2 cellular contexts compared by ENCODE assay signal in genomic region chr10:11145498-11145855, GRCh38.
TF ChIP-seq lines count a peak whose summit lies in the region.

No MANE protein-coding gene starts in this region.

TF ChIP-seq in K562, 482 proteins besides CTCF, POLR2A, EP300 and RAD21 (continued from another document and continues in another):
- TF ChIP-seq CEBPG (CRISPR knock-in tag; IDR thresholded peaks at IDR 0.05) (no peak), CEBPG (tag; conservative IDR thresholded peaks at IDR 0.05 in 1 of 2, IDR thresholded peaks at IDR 0.05 in 1 of 2) (no peak), CREB3 (tag; conservative IDR thresholded peaks at IDR 0.05; ENCODE audit: low read depth) (no peak), THAP12 (CRISPR knock-in tag; IDR thresholded peaks at IDR 0.05) (no peak), ETV1 (tag; conservative IDR thresholded peaks at IDR 0.05; ENCODE audit: low read depth) (peak; percentile 60), NR0B1 (IDR thresholded peaks at IDR 0.05; ENCODE audit: partially characterized antibody) (no peak), TOE1 (IDR thresholded peaks at IDR 0.05; ENCODE audit: borderline replicate concordance) (no peak), TOE1 (CRISPR knock-in tag; IDR thresholded peaks at IDR 0.05; ENCODE audit: borderline replicate concordance, low read depth) (no peak), DMBX1 (CRISPR knock-in tag; IDR thresholded peaks at IDR 0.05; ENCODE audit: borderline replicate concordance) (no peak), ZNF232 (CRISPR knock-in tag; IDR thresholded peaks at IDR 0.05) (no peak), ZFX (CRISPR knock-in tag; IDR thresholded peaks at IDR 0.05) (peak; percentile 33; the same call in 1 of the 2 replicates), L3MBTL2 (IDR thresholded peaks at IDR 0.05) (peak; percentile 22; the same call in 1 of the 2 replicates), PKNOX1 (IDR thresholded peaks at IDR 0.05) (no peak), ESRRA (IDR thresholded peaks at IDR 0.05; ENCODE audit: borderline replicate concordance, low read depth) (no peak), RREB1 (CRISPR knock-in tag; IDR thresholded peaks at IDR 0.05) (0 out of 2 replicates have a peak, but pooled peaks have one; percentile 26), RBM22 (IDR thresholded peaks at IDR 0.05; ENCODE audit: low read depth, low read length, poor library complexity, severe bottlenecking) (no peak)

TF ChIP-seq in SK-N-SH, 30 proteins besides CTCF, POLR2A, EP300 and RAD21 (continued from another document):
- no peak for TF ChIP-seq REST (IDR thresholded peaks at IDR 0.05; ENCODE audit: low read depth, low read length)
- TF ChIP-seq TCF12 (IDR thresholded peaks at IDR 0.05), result no peak
- TF ChIP-seq IRF3 (IDR thresholded peaks at IDR 0.05; ENCODE audit: low read depth, low read length), result no peak
- TF ChIP-seq MEF2A (IDR thresholded peaks at IDR 0.05; ENCODE audit: borderline replicate concordance, low read depth), result no peak
- no peak for TF ChIP-seq YY1 (IDR thresholded peaks at IDR 0.05; ENCODE audit: low read depth)
TF ChIP-seq in SK-N-SH: peak in this region for 0.
